8 cellular contexts compared by ENCODE assay signal in the genomic region with DNA sequence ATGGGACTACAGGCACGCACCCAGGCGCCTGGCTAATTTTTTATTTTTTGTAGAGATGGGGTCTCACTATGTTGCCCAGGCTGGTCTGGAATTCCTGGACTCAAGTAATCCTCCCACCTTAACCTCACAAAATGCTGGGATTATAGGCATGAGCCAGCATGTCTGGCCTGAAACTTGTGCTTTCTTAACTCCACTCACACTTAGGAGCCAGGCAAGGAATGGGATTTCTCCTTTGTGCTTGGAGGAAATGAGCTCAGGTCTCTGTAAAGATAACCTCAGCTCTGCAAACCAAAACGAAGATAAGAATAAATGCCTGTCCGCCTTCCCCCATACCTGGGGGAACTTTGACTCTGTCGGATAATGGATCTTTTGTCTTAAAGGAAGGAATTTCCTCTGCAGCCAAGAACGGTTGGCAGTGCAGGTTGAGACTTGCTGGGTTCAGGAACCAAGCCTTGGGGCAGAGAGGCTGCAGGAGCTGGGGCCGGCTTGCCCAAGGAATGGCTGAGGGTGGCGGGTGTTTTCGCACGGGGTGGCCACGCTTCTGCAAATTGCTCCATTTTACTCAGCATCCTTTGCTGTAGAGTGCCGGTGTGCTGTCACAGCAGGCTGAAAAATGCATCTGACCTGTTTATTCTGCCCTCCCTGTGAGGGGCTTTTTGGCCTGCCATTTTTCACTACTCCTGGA.
DNase-seq lines count a peak whose midpoint lies in the region; ATAC-seq and TF ChIP-seq lines count a peak whose summit lies in the region.

No MANE protein-coding gene starts in this region.

- no peaks in the 10 kb centered on the region for H3K27me3 ChIP-seq in HUES6 (ENCODE audit: control insufficient read depth, insufficient read depth, low read length)
- no peaks in the 10 kb centered on the region for H3K27me3 ChIP-seq in gastroesophageal sphincter
- no peaks in the 10 kb centered on the region for H3K27me3 ChIP-seq in thoracic aorta (replicated peaks; ENCODE audit: insufficient read depth)

- H3K4me1 ChIP-seq in HUES6 (ENCODE audit: control insufficient read depth, insufficient read depth, low read length) (peaks cover 45% of the 10 kb centered on the region), gastroesophageal sphincter (peaks cover 0 to 27% (median 4%) of the 10 kb centered on the region in 3 donors), thoracic aorta (ENCODE audit: control insufficient read depth in 1 of 2, low read depth in 2 of 2) (peaks cover 12 to 23% of the 10 kb centered on the region in 2 donors)

- 68 to 72% methylated on average over 3 to 5 of the region's 12 CpGs for WGBS in gastroesophageal sphincter (ENCODE audit: low coverage in 1 of 2), 2 donors

- TF ChIP-seq POLR2A in gastroesophageal sphincter (IDR thresholded peaks at IDR 0.05) = no peak

- DNase-seq in GM13976 (ENCODE audit: low spot score) (peak; percentile 70), thoracic aorta (ENCODE audit: low spot score) (no peak), H4 (ENCODE audit: low spot score) (no peak), GM03348 (ENCODE audit: low spot score) (no peak), globus pallidus (ENCODE audit: low spot score) (no peak)

- TF ChIP-seq CTCF in GM13976 (IDR thresholded peaks at IDR 0.05; ENCODE audit: borderline replicate concordance, control extremely low read depth, extremely low read depth, insufficient read depth, missing control alignments) (no peak), gastroesophageal sphincter (IDR thresholded peaks at IDR 0.05) (no peak), thoracic aorta (IDR thresholded peaks at IDR 0.05) (no peak)

- in situ Hi-C loops in GM13976 (cut with MboI; ENCODE audit: low sequenced_read_pairs, unreplicated experiment) = no loop called here

- H3K36me3 ChIP-seq in HUES6 (ENCODE audit: control insufficient read depth, insufficient read depth, low read length) (peaks cover 6% of the 10 kb centered on the region; the same call in 1 of the 2 replicates), gastroesophageal sphincter (peaks cover 0 to 6% of the 10 kb centered on the region in 2 donors), thoracic aorta (no peaks in the 10 kb centered on the region)

- peak overlapping the region; percentile 83 for H3K27ac ChIP-seq in HUES6 (ENCODE audit: low read depth, low read length)
- peak overlapping the region in 3 of 4 donors; percentile 40 to 75 (median 53) for H3K27ac ChIP-seq in gastroesophageal sphincter
- H3K27ac ChIP-seq in thoracic aorta = peak overlapping the region in 1 of 2 donors; percentile 67

- ATAC-seq in GM21529 (IDR thresholded peaks at IDR 0.05; ENCODE audit: unreplicated experiment) = peak; percentile 58
- ATAC-seq in gastroesophageal sphincter = peak; percentile 3
- no peak for ATAC-seq in thoracic aorta (ENCODE audit: insufficient number of reproducible peaks, low FRiP score, low read depth)

- H3K4me3 ChIP-seq in HUES6 (ENCODE audit: low read depth, low read length) (no peak overlapping the region; the same call in 1 of the 2 replicates), gastroesophageal sphincter (no peak overlapping the region), thoracic aorta (peak overlapping the region; percentile 46)

- H3K9me3 ChIP-seq in HUES6 (ENCODE audit: control insufficient read depth, insufficient read depth, low read depth, low read length) (no peaks in the 10 kb centered on the region), gastroesophageal sphincter (no peaks in the 10 kb centered on the region), thoracic aorta (no peaks in the 10 kb centered on the region)

- H3K9ac ChIP-seq in HUES6 (ENCODE audit: low read length) = peak overlapping the region; percentile 80

- TF ChIP-seq EP300 in gastroesophageal sphincter (IDR thresholded peaks at IDR 0.05) = no peak
